16 cellular contexts compared by ENCODE assay signal in genomic region chr6:2523061-2523460, GRCh38.
DNase-seq lines count a peak whose midpoint lies in the region; ATAC-seq and TF ChIP-seq lines count a peak whose summit lies in the region.
"Had no signal": no experiment of that assay in that cellular context is flagged by ENCODE, and none has a peak within 500 bp of the region (broad histone marks: within the 10 kb centered on the region; RNA-seq: fewer than 3 reads in every experiment).

No MANE protein-coding gene starts in this region.

- no peak for ATAC-seq in natural killer cell treated with Interleukin-12 subunit alpha and Interleukin-12 subunit beta and Interleukin-15 and Interleukin-18, amount 100 ng/mL, for 72 hours
- no peak for ATAC-seq in GM18873 (IDR thresholded peaks at IDR 0.05; ENCODE audit: low FRiP score, unreplicated experiment)
- no peak for ATAC-seq in stimulated activated memory B cell treated with anti-CD40 and anti-IgM and Interleukin-4, amounts not matched to agents 10 μg/mL and 1 μg/mL and 100 μg/mL, for 72 hours
- ATAC-seq: Right ventricle myocardium inferior, SK-N-SH treated with all-trans-retinoic acid at 6 μM for 48 hours had no signal

- H3K4me1 Mint-ChIP-seq in Calu3 (ENCODE audit: low read depth, unreplicated experiment), result peaks cover 10% of the 10 kb centered on the region
- H3K4me1 Mint-ChIP-seq in natural killer cell treated with Interleukin-12 subunit alpha and Interleukin-12 subunit beta and Interleukin-15 and Interleukin-18, amount 100 ng/mL, for 72 hours (ENCODE audit: low read depth in 2 of 2), result peaks cover 14% of the 10 kb centered on the region in 2 donors
- no peaks in the 10 kb centered on the region for H3K4me1 Mint-ChIP-seq in stimulated activated memory B cell treated with anti-CD40 and anti-IgM and Interleukin-4, amounts not matched to agents 10 μg/mL and 1 μg/mL and 100 μg/mL, for 72 hours

- peak overlapping the region; percentile 53 for H3K27ac Mint-ChIP-seq in Calu3 (ENCODE audit: unreplicated experiment)
- H3K27ac Mint-ChIP-seq in natural killer cell treated with Interleukin-12 subunit alpha and Interleukin-12 subunit beta and Interleukin-15 and Interleukin-18, amount 100 ng/mL, for 72 hours, result no peak overlapping the region
- no peak overlapping the region for H3K27ac Mint-ChIP-seq in stimulated activated memory B cell treated with anti-CD40 and anti-IgM and Interleukin-4, amounts not matched to agents 10 μg/mL and 1 μg/mL and 100 μg/mL, for 72 hours
- H3K27ac Mint-ChIP-seq: IgD-negative memory B cell had no signal

- peak overlapping the region; percentile 85 for H3K27ac ChIP-seq in RWPE1
- H3K27ac ChIP-seq in esophagus (ENCODE audit: low read depth in 2 of 2, low read length in 1 of 2), result peak overlapping the region; percentile 60 to 66

- peaks cover 0 to 2% of the 10 kb centered on the region in 2 donors for H3K4me1 ChIP-seq in esophagus (ENCODE audit: control insufficient read depth in 2 of 2, insufficient read depth in 2 of 2, low read length in 1 of 2)
- H3K4me1 ChIP-seq: BE2C had no signal

- no peak for DNase-seq in Calu3
- DNase-seq in RWPE1 (ENCODE audit: low spot score), result peak; percentile 44
- no peak for DNase-seq in natural killer cell treated with Interleukin-12 subunit alpha and Interleukin-12 subunit beta and Interleukin-15 and Interleukin-18, amount 100 ng/mL, for 72 hours (ENCODE audit: low spot score)
- DNase-seq in Kasumi-1 (lab: John Stamatoyannopoulos, UW), result no peak
- no peak for DNase-seq in posterior cingulate gyrus
- DNase-seq: BE2C, DMS 273 treated with DMSO at 0.1 percent for 48 hours, NCI-H1092, NCI-H345, NCI-H69 had no signal

- WGBS in esophagus, 2 donors, result 47 to 60% methylated on average over 3 of the region's 3 CpGs

- intact Hi-C loops in Calu3 (cut with micrococcal nuclease; ENCODE audit: unreplicated experiment), result no loop called here
- intact Hi-C loops in posterior cingulate gyrus (cut with DNase I), result no loop called here

- peaks cover 0 to 8% of the 10 kb centered on the region in 2 donors for H3K9me3 ChIP-seq in esophagus (ENCODE audit: control insufficient read depth in 2 of 2, insufficient read depth in 1 of 2, low read depth in 1 of 2, low read length in 1 of 2)
- H3K9me3 ChIP-seq: BE2C had no signal

- BruUV-seq in Calu3 (replicated peaks; lab: Mats Ljungman, UMichigan), result no TSS peak

- H3K36me3 Mint-ChIP-seq in Calu3 (ENCODE audit: insufficient read depth, unreplicated experiment), result no peaks in the 10 kb centered on the region
- peaks cover 36% of the 10 kb centered on the region for H3K36me3 Mint-ChIP-seq in natural killer cell treated with Interleukin-12 subunit alpha and Interleukin-12 subunit beta and Interleukin-15 and Interleukin-18, amount 100 ng/mL, for 72 hours
- no peaks in the 10 kb centered on the region for H3K36me3 Mint-ChIP-seq in stimulated activated memory B cell treated with anti-CD40 and anti-IgM and Interleukin-4, amounts not matched to agents 10 μg/mL and 1 μg/mL and 100 μg/mL, for 72 hours
- H3K36me3 Mint-ChIP-seq: IgD-negative memory B cell had no signal

- H3K27me3 ChIP-seq in esophagus (ENCODE audit: control insufficient read depth in 1 of 2, insufficient read depth in 2 of 2, low read length in 2 of 2), result no peaks in the 10 kb centered on the region
- H3K27me3 ChIP-seq: BE2C had no signal

- no peak overlapping the region for H3K4me3 ChIP-seq in esophagus (ENCODE audit: low read depth in 1 of 2, low read length in 2 of 2)

- TF ChIP-seq CTCF in Calu3 (IDR thresholded peaks at IDR 0.05; ENCODE audit: unreplicated experiment) (no peak), RWPE1 (conservative IDR thresholded peaks at IDR 0.05; ENCODE audit: low read depth) (no peak)

- POLR2A ChIA-PET in RWPE1 (lab: Yijun Ruan, JAX; ENCODE audit: low non-redundant PET), result no interaction called here

- H3K9me3 Mint-ChIP-seq in Calu3 (ENCODE audit: low read depth, unreplicated experiment), result peaks cover 6% of the 10 kb centered on the region
- peaks cover 19% of the 10 kb centered on the region for H3K9me3 Mint-ChIP-seq in natural killer cell treated with Interleukin-12 subunit alpha and Interleukin-12 subunit beta and Interleukin-15 and Interleukin-18, amount 100 ng/mL, for 72 hours
- H3K9me3 Mint-ChIP-seq in stimulated activated memory B cell treated with anti-CD40 and anti-IgM and Interleukin-4, amounts not matched to agents 10 μg/mL and 1 μg/mL and 100 μg/mL, for 72 hours, result peaks cover 12% of the 10 kb centered on the region

- no peaks in the 10 kb centered on the region for H3K27me3 Mint-ChIP-seq in Calu3 (ENCODE audit: unreplicated experiment)
- H3K27me3 Mint-ChIP-seq in natural killer cell treated with Interleukin-12 subunit alpha and Interleukin-12 subunit beta and Interleukin-15 and Interleukin-18, amount 100 ng/mL, for 72 hours, result peaks cover 25 to 51% of the 10 kb centered on the region in 2 donors
- peaks cover 34% of the 10 kb centered on the region for H3K27me3 Mint-ChIP-seq in stimulated activated memory B cell treated with anti-CD40 and anti-IgM and Interleukin-4, amounts not matched to agents 10 μg/mL and 1 μg/mL and 100 μg/mL, for 72 hours

- no peaks in the 10 kb centered on the region for H3K36me3 ChIP-seq in esophagus (ENCODE audit: control insufficient read depth in 2 of 2, insufficient read depth in 2 of 2, low read length in 1 of 2)
- H3K36me3 ChIP-seq: BE2C had no signal

- CTCF ChIA-PET in Calu3 (lab: Charles Lee) (no interaction called here), RWPE1 (lab: Yijun Ruan, JAX) (no interaction called here)

- H3K4me3 Mint-ChIP-seq in Calu3 (ENCODE audit: low read depth, unreplicated experiment), result no peak overlapping the region
- H3K4me3 Mint-ChIP-seq in natural killer cell treated with Interleukin-12 subunit alpha and Interleukin-12 subunit beta and Interleukin-15 and Interleukin-18, amount 100 ng/mL, for 72 hours, result peak overlapping the region; percentile 22
- H3K4me3 Mint-ChIP-seq in stimulated activated memory B cell treated with anti-CD40 and anti-IgM and Interleukin-4, amounts not matched to agents 10 μg/mL and 1 μg/mL and 100 μg/mL, for 72 hours, result no peak overlapping the region
- H3K4me3 Mint-ChIP-seq: IgD-negative memory B cell had no signal
